8 cellular contexts compared by ENCODE assay signal in genomic region chr4:155353923-155354540, GRCh38. TPM values are rescaled to one million over a fixed set of nuclear protein-coding genes. Genes with fewer than 3 reads are reported as not detected.
DNase-seq lines count a peak whose midpoint lies in the region; ATAC-seq and TF ChIP-seq lines count a peak whose summit lies in the region.

No MANE protein-coding gene starts in this region.

- intact Hi-C loops in naive thymus-derived CD4-positive, alpha-beta T cell (cut with micrococcal nuclease): loop anchor here (1.0 to 5.0 kb wide), 3 partner anchors 372 to 802 kb away; no protein-coding TSS in a partner anchor

- no peaks in the 10 kb centered on the region for H3K9me3 ChIP-seq in HAP-1
- H3K9me3 ChIP-seq in naive thymus-derived CD4-positive, alpha-beta T cell (ENCODE audit: control insufficient read depth in 2 of 3, low read length in 3 of 3): no peaks in the 10 kb centered on the region

- CTCF ChIA-PET in naive thymus-derived CD4-positive, alpha-beta T cell (lab: Charles Lee): no interaction called here

- no peaks in the 10 kb centered on the region for H3K9me3 Mint-ChIP-seq in naive thymus-derived CD4-positive, alpha-beta T cell

- no peaks in the 10 kb centered on the region for H3K4me1 ChIP-seq in HAP-1
- no peaks in the 10 kb centered on the region for H3K4me1 ChIP-seq in naive thymus-derived CD4-positive, alpha-beta T cell (ENCODE audit: control insufficient read depth in 2 of 2, insufficient read depth in 2 of 2, low read length in 2 of 2)

- H3K36me3 ChIP-seq in HAP-1 (replicated peaks): no peaks in the 10 kb centered on the region
- H3K36me3 ChIP-seq in naive thymus-derived CD4-positive, alpha-beta T cell (ENCODE audit: control insufficient read depth in 2 of 3, insufficient read depth in 3 of 3, low read length in 3 of 3): no peaks in the 10 kb centered on the region

- no peaks in the 10 kb centered on the region for H3K27me3 Mint-ChIP-seq in naive thymus-derived CD4-positive, alpha-beta T cell

- no peak overlapping the region for H3K27ac ChIP-seq in naive thymus-derived CD4-positive, alpha-beta T cell (ENCODE audit: low read depth, low read length)

- peak; percentile 10 to 32 for DNase-seq in activated CD4-positive, alpha-beta T cell treated with anti-CD3 and anti-CD28 coated beads for 24 hours (ENCODE audit: low read depth in 2 of 2)
- DNase-seq in activated CD4-positive, alpha-beta T cell treated with anti-CD3 and anti-CD28 coated beads for 1 hour: no peak
- DNase-seq in HAP-1 (ENCODE audit: low spot score in 2 of 2): peak; percentile 49 to 80
- DNase-seq in LHCN-M2 (ENCODE audit: low read depth): peak; percentile 29
- no peak for DNase-seq in epithelial cell of proximal tubule (ENCODE audit: low read depth)
- DNase-seq in naive thymus-derived CD4-positive, alpha-beta T cell: no peak
- no peak for DNase-seq in DMS153 (lab: John Stamatoyannopoulos, UW)

- POLR2A ChIA-PET in naive thymus-derived CD4-positive, alpha-beta T cell (lab: Charles Lee): no interaction called here

- no peak overlapping the region for H3K4me3 Mint-ChIP-seq in naive thymus-derived CD4-positive, alpha-beta T cell

- ATAC-seq in naive thymus-derived CD4-positive, alpha-beta T cell: peak; percentile 65

- H3K27ac Mint-ChIP-seq in naive thymus-derived CD4-positive, alpha-beta T cell: no peak overlapping the region

- no peaks in the 10 kb centered on the region for H3K27me3 ChIP-seq in HAP-1 (ENCODE audit: low read depth)
- H3K27me3 ChIP-seq in naive thymus-derived CD4-positive, alpha-beta T cell (ENCODE audit: control insufficient read depth in 2 of 2, insufficient read depth in 2 of 2, low read length in 2 of 2): no peaks in the 10 kb centered on the region

- H3K36me3 Mint-ChIP-seq in naive thymus-derived CD4-positive, alpha-beta T cell: peaks cover 0 to 44% (median 20%) of the 10 kb centered on the region in 5 donors

- no peak overlapping the region for H3K4me3 ChIP-seq in HAP-1
- H3K4me3 ChIP-seq in WI38 (ENCODE audit: low read depth, low read length): no peak overlapping the region
- H3K4me3 ChIP-seq in epithelial cell of proximal tubule (ENCODE audit: low read depth, low read length): no peak overlapping the region
- no peak overlapping the region for H3K4me3 ChIP-seq in naive thymus-derived CD4-positive, alpha-beta T cell (ENCODE audit: low read length)

- H3K4me1 Mint-ChIP-seq in naive thymus-derived CD4-positive, alpha-beta T cell: peaks cover 0 to 5% (median 0%) of the 10 kb centered on the region in 7 donors

- in situ Hi-C loops in HAP-1 (cut with MboI; ENCODE audit: low sequenced_read_pairs): loop anchor here (25.0 kb wide), 2 partner anchors 517 to 792 kb away; partner anchors contain the start of genes FGB and PLRG1

- TF ChIP-seq CTCF in WI38 (IDR thresholded peaks at IDR 0.05; ENCODE audit: low read depth, low read length): peak; percentile 72
- peak; percentile 92 for TF ChIP-seq CTCF in epithelial cell of proximal tubule (conservative IDR thresholded peaks at IDR 0.05; ENCODE audit: low read depth, low read length)

RNA-seq across cellular contexts. Expression of gene MAP9, which starts 22.7 kb away (rescaled TPM):
- total RNA-seq in LHCN-M2 (2014; rRNA removed) (2.9 and 3.3 TPM in 2 replicates), epithelial cell of proximal tubule (7.5 and 9.8 TPM in 2 replicates)
- 1.2 TPM for polyA plus RNA-seq in LHCN-M2 (2012)
- total RNA-seq in naive thymus-derived CD4-positive, alpha-beta T cell: 10 to 100 TPM in 2 of 5 experiments, 1 to 10 TPM in 3; 3.2 to 20.5 (median 7.0) TPM
- polyA plus RNA-seq in naive thymus-derived CD4-positive, alpha-beta T cell: 1 to 10 TPM; 3.4 to 5.0 TPM

Comparison
In these comparisons a context has a peak if more than half of its experiments do, and no peak if none do; other contexts are left out.
1. DNase-seq: peak in activated CD4-positive, alpha-beta T cell treated with anti-CD3 and anti-CD28 coated beads for 24 hours (2 of 2), HAP-1 (2 of 2) and LHCN-M2 (single experiment); none in activated CD4-positive, alpha-beta T cell treated with anti-CD3 and anti-CD28 coated beads for 1 hour (single experiment), epithelial cell of proximal tubule (single experiment), naive thymus-derived CD4-positive, alpha-beta T cell (0 of 9) and DMS153 (single experiment).